In genomic region chr17:7914771-7915610, GRCh38 we compare ENCODE assay signal across 8 cellular contexts. TPM values are rescaled to one million over a fixed set of nuclear protein-coding genes. Genes with fewer than 3 reads are reported as not detected.
DNase-seq lines count a peak whose midpoint lies in the region; ATAC-seq, FAIRE-seq and TF ChIP-seq lines count a peak whose summit lies in the region.

No MANE protein-coding gene starts in this region.

- TF ChIP-seq CTCF in Loucy (conservative IDR thresholded peaks at IDR 0.05; ENCODE audit: low read length): no peak
- no peak for TF ChIP-seq CTCF in GM12878 (IDR thresholded peaks at IDR 0.05 in 2 of 3, conservative IDR thresholded peaks at IDR 0.05 in 1 of 3; ENCODE audit: control insufficient read depth in 2 of 3, extremely low read depth in 1 of 3, insufficient read depth in 1 of 3, low read depth in 3 of 3, low read length in 3 of 3)

- H3K4me3 ChIP-seq in Loucy (ENCODE audit: low read length, poor library complexity, severe bottlenecking): peak overlapping the region; percentile 74
- H3K4me3 ChIP-seq in GM12878: peak overlapping the region; percentile 76

- DNase-seq in NCI-H2029 treated with DMSO at 0.1 percent for 48 hours (lab: John Stamatoyannopoulos, UW): peak; percentile 34
- no peak for DNase-seq in NCI-H2029 (lab: John Stamatoyannopoulos, UW)
- no peak for DNase-seq in GM12878 (ENCODE audit: low read depth, low spot score)
- peak; percentile 84 for DNase-seq in kidney glomerular epithelial cell (lab: John Stamatoyannopoulos, UW)
- DNase-seq in superior temporal gyrus (ENCODE audit: extremely low spot score): peak; percentile 62
- no peak for DNase-seq in putamen (ENCODE audit: low spot score)

- no peaks in the 10 kb centered on the region for H3K9me2 ChIP-seq in Loucy (replicated peaks; ENCODE audit: low read depth, low read length)

- H3K79me2 ChIP-seq in Loucy (ENCODE audit: insufficient read depth, low read length) (peaks cover 13% of the 10 kb centered on the region; the same call in 1 of the 2 replicates), GM12878 (ENCODE audit: control insufficient read depth, insufficient read depth, low read length) (no peaks in the 10 kb centered on the region)

- H3K9ac ChIP-seq in Loucy (ENCODE audit: low read depth, low read length, poor library complexity, severe bottlenecking) (peak overlapping the region; percentile 82), GM12878 (ENCODE audit: control insufficient read depth, insufficient read depth, low read length) (peak overlapping the region; percentile 55; the same call in 1 of the 2 replicates)

- no TSS peak for BruUV-seq in GM12878 (replicated peaks; lab: Mats Ljungman, UMichigan)

- SMC1A ChIA-PET in GM12878 (lab: Charles Lee; ENCODE audit: uncharacterized antibody, unreplicated experiment): interaction anchor here (0.9 to 3.5 kb wide), 6 partner anchors 14 to 142 kb away, joined by 3 to 21 read pairs (median 8); partner anchors contain the start of genes CNTROB and KCNAB3

- 24% methylated on average over 20 of the region's 20 CpGs for WGBS in GM12878 (ENCODE audit: insufficient coverage, insufficient replicate concordance, low lambda C conversion rate, missing lambda C conversion rate)

- intact Hi-C loops in GM12878 (cut with micrococcal nuclease; ENCODE audit: unreplicated experiment): no loop called here

- peaks cover 27% of the 10 kb centered on the region; the same call in 1 of the 2 replicates for H3K36me3 ChIP-seq in Loucy (ENCODE audit: insufficient read depth, low read length)
- peaks cover 8 to 9% of the 10 kb centered on the region in 2 experiments for H3K36me3 ChIP-seq in GM12878 (ENCODE audit: control insufficient read depth in 2 of 2, insufficient read depth in 2 of 2, low read length in 1 of 2)

- H3K4me2 ChIP-seq in Loucy (ENCODE audit: low read depth, low read length, poor library complexity, severe bottlenecking): peak overlapping the region; percentile 73
- peak overlapping the region; percentile 88 for H3K4me2 ChIP-seq in GM12878 (ENCODE audit: control insufficient read depth, insufficient read depth)

- H3K9me3 ChIP-seq in Loucy (ENCODE audit: insufficient read depth, low read depth, low read length) (no peaks in the 10 kb centered on the region), GM12878 (replicated peaks; ENCODE audit: control insufficient read depth, insufficient read depth, low read length) (no peaks in the 10 kb centered on the region)

- TF ChIP-seq RAD21 in GM12878 (IDR thresholded peaks at IDR 0.05; ENCODE audit: insufficient read depth, low read depth, low read length): no peak

- H2AFZ ChIP-seq in Loucy (ENCODE audit: low read length) (peak overlapping the region; percentile 67; the same call in 1 of the 2 replicates), GM12878 (ENCODE audit: control insufficient read depth, low read depth, low read length) (peak overlapping the region; percentile 91)

- POLR2A ChIA-PET in GM12878 (lab: Charles Lee): interaction anchor here (0.5 to 4.0 kb wide), 10 partner anchors 11 to 329 kb away, joined by 3 to 27 read pairs (median 4); partner anchors contain the start of genes CNTROB, KCNAB3, NAA38 and TRAPPC1

- peaks cover 4% of the 10 kb centered on the region for H4K20me1 ChIP-seq in Loucy (ENCODE audit: insufficient read depth, low read length, poor library complexity, severe bottlenecking)
- H4K20me1 ChIP-seq in GM12878 (ENCODE audit: control insufficient read depth, insufficient read depth): no peaks in the 10 kb centered on the region

- peak overlapping the region; percentile 34; the same call in 1 of the 2 replicates for H3K27ac ChIP-seq in GM12878 (ENCODE audit: control insufficient read depth, insufficient read depth)

- in situ Hi-C loops in GM12878 (cut with MboI): loop anchor here (5.0 kb wide), 2 partner anchors 72 to 127 kb away; no protein-coding TSS in a partner anchor

- H3K4me1 ChIP-seq in Loucy (ENCODE audit: insufficient read depth, low read length, poor library complexity, severe bottlenecking): peaks cover 22% of the 10 kb centered on the region
- peaks cover 10% of the 10 kb centered on the region for H3K4me1 ChIP-seq in GM12878 (ENCODE audit: control insufficient read depth, insufficient read depth, low read length)

- no peak for FAIRE-seq in GM12878 (lab: Jason Lieb, UNC)

- peak; percentile 67 for ATAC-seq in GM12878
- no peak for ATAC-seq in GM18858 (IDR thresholded peaks at IDR 0.05; ENCODE audit: unreplicated experiment)

- RAD21 ChIA-PET in GM12878 (lab: Charles Lee; ENCODE audit: unreplicated experiment): interaction anchor here (0.7 to 6.4 kb wide), 11 partner anchors 15 to 159 kb away, joined by 3 to 75 read pairs (median 4); partner anchors contain the start of genes CNTROB, KCNAB3, KDM6B and TRAPPC1

- no peak for TF ChIP-seq POLR2A in GM12878 (IDR thresholded peaks at IDR 0.05; ENCODE audit: low read depth, low read length)

- H3K27me3 ChIP-seq in Loucy (ENCODE audit: insufficient read depth, low read length, poor library complexity, severe bottlenecking) (no peaks in the 10 kb centered on the region), GM12878 (replicated peaks in 1 of 2; ENCODE audit: control insufficient read depth in 2 of 2, insufficient read depth in 2 of 2, low read length in 1 of 2) (no peaks in the 10 kb centered on the region)

- no peak for TF ChIP-seq EP300 in GM12878 (IDR thresholded peaks at IDR 0.05; ENCODE audit: borderline replicate concordance in 1 of 2, control insufficient read depth in 1 of 2, low read depth in 2 of 2, low read length in 2 of 2)

- H3F3A ChIP-seq in Loucy (ENCODE audit: low read depth): peaks cover 10% of the 10 kb centered on the region; the same call in 1 of the 2 replicates

- CTCF ChIA-PET in GM12878 (lab: Yijun Ruan, JAX): interaction anchor here (0.6 to 8.2 kb wide), 15 partner anchors 19 to 171 kb away, joined by 3 to 48 read pairs (median 4); partner anchors contain the start of genes CNTROB and TRAPPC1

RNA-seq across cellular contexts. Expression of gene RNF227, which starts 1.1 kb away (rescaled TPM):
- 5.9 and 6.1 TPM in 2 replicates for total RNA-seq in GM12878 (2013; cell fraction: nucleolus; rRNA removed)
- total RNA-seq in GM12878 (2014; rRNA removed): 1.0 and 1.3 TPM in 2 replicates
- 1.0 and 1.3 TPM in 2 replicates for total RNA-seq in GM12878 (2014; rRNA removed; fragmentation: Illumina TruSeq; extraction: Trizol)
- total RNA-seq in GM12878 (2021): 0.90 and 1.6 TPM in 2 replicates
- 0.88 TPM for polyA plus RNA-seq in GM12878 (2011; ENCODE audit: low read depth)
- polyA plus RNA-seq in GM12878 (2011; rRNA removed): 2.8 and 3.5 TPM in 2 replicates
- 6.5 and 7.8 TPM in 2 replicates for polyA plus RNA-seq in GM12878 (2011; cell fraction: cytosol; rRNA removed)
- 2.0 and 2.1 TPM in 2 replicates for polyA plus RNA-seq in GM12878 (2011; cell fraction: nucleus; rRNA removed)
- polyA plus RNA-seq in GM12878 (2012): 1.8 and 1.9 TPM in 2 replicates
- polyA plus RNA-seq in GM12878 (2014; fragmentation: Illumina TruSeq; extraction: Trizol): 1.1 and 1.5 TPM in 2 replicates
- under 1 TPM; 0.49 to 0.87 TPM for polyA plus RNA-seq in GM12878 (2014; fragmentation: Nextera tagmentation; extraction: Ambion mirVana)
- 1.7 and 5.0 TPM in 2 replicates for polyA plus RNA-seq in GM12878 (2014; rRNA removed)
- polyA plus RNA-seq in GM12878 (2016; fragmentation: Nextera tagmentation; extraction: Ambion mirVana): 1 to 10 TPM; 1.2 to 2.4 TPM
- polyA minus RNA-seq in GM12878 (2011; rRNA and poly(A)+ RNA removed): 1.0 and 1.5 TPM in 2 replicates
- polyA minus RNA-seq in GM12878 (2011; cell fraction: cytosol; rRNA and poly(A)+ RNA removed): 0.67 and 0.94 TPM in 2 replicates
- polyA minus RNA-seq in GM12878 (2011; cell fraction: nucleus; rRNA and poly(A)+ RNA removed): 0.36 and 0.96 TPM in 2 replicates

RNA-seq across cellular contexts. Expression of gene KCNAB3, which starts 14.7 kb away (rescaled TPM):
- 7.1 and 7.6 TPM in 2 replicates for total RNA-seq in GM12878 (2013; cell fraction: nucleolus; rRNA removed)
- 1.9 and 2.3 TPM in 2 replicates for total RNA-seq in GM12878 (2014; rRNA removed)
- 1.2 and 1.6 TPM in 2 replicates for total RNA-seq in GM12878 (2014; rRNA removed; fragmentation: Illumina TruSeq; extraction: Trizol)
- 3.9 and 7.0 TPM in 2 replicates for total RNA-seq in GM12878 (2021)
- 2.1 TPM for polyA plus RNA-seq in GM12878 (2011; ENCODE audit: low read depth)
- polyA plus RNA-seq in GM12878 (2011; rRNA removed): 1.6 and 1.9 TPM in 2 replicates
- 0.94 and 2.1 TPM in 2 replicates for polyA plus RNA-seq in GM12878 (2011; cell fraction: cytosol; rRNA removed)
- polyA plus RNA-seq in GM12878 (2011; cell fraction: nucleus; rRNA removed): 30.2 and 30.7 TPM in 2 replicates
- 2.3 and 3.0 TPM in 2 replicates for polyA plus RNA-seq in GM12878 (2012)
- polyA plus RNA-seq in GM12878 (2014; fragmentation: Illumina TruSeq; extraction: Trizol): 2.0 and 2.6 TPM in 2 replicates
- under 1 TPM; 0.22 to 0.42 TPM for polyA plus RNA-seq in GM12878 (2014; fragmentation: Nextera tagmentation; extraction: Ambion mirVana)
- 6.3 and 7.9 TPM in 2 replicates for polyA plus RNA-seq in GM12878 (2014; rRNA removed)
- polyA plus RNA-seq in GM12878 (2016; fragmentation: Nextera tagmentation; extraction: Ambion mirVana): 1 to 10 TPM; 1.5 to 1.7 TPM
- polyA minus RNA-seq in GM12878 (2011; rRNA and poly(A)+ RNA removed): 1.4 TPM in 2 replicates
- polyA minus RNA-seq in GM12878 (2011; cell fraction: cytosol; rRNA and poly(A)+ RNA removed): not detected in 2 replicates
- 5.8 and 10.7 TPM in 2 replicates for polyA minus RNA-seq in GM12878 (2011; cell fraction: nucleus; rRNA and poly(A)+ RNA removed)

RNA-seq across cellular contexts. Expression of gene TRAPPC1, which starts 16.8 kb away (rescaled TPM):
- total RNA-seq in GM12878 (2013; cell fraction: nucleolus; rRNA removed): 9.7 and 10.7 TPM in 2 replicates
- 42.3 and 46.4 TPM in 2 replicates for total RNA-seq in GM12878 (2014; rRNA removed)
- 28.7 and 31.3 TPM in 2 replicates for total RNA-seq in GM12878 (2014; rRNA removed; fragmentation: Illumina TruSeq; extraction: Trizol)
- 173 and 193 TPM in 2 replicates for total RNA-seq in GM12878 (2021)
- 235 TPM for polyA plus RNA-seq in GM12878 (2011; ENCODE audit: low read depth)
- 78.6 and 93.1 TPM in 2 replicates for polyA plus RNA-seq in GM12878 (2011; rRNA removed)
- polyA plus RNA-seq in GM12878 (2011; cell fraction: cytosol; rRNA removed): 283 and 305 TPM in 2 replicates
- 87.0 and 88.2 TPM in 2 replicates for polyA plus RNA-seq in GM12878 (2011; cell fraction: nucleus; rRNA removed)
- polyA plus RNA-seq in GM12878 (2012): 213 and 226 TPM in 2 replicates
- 197 and 224 TPM in 2 replicates for polyA plus RNA-seq in GM12878 (2014; fragmentation: Illumina TruSeq; extraction: Trizol)
- polyA plus RNA-seq in GM12878 (2014; fragmentation: Nextera tagmentation; extraction: Ambion mirVana): 100 to 1,000 TPM in 1 of 2 experiments, 10 to 100 TPM in 1; 95.5 to 113 TPM
- 156 and 166 TPM in 2 replicates for polyA plus RNA-seq in GM12878 (2014; rRNA removed)
- polyA plus RNA-seq in GM12878 (2016; fragmentation: Nextera tagmentation; extraction: Ambion mirVana): 100 to 1,000 TPM; 298 to 306 TPM
- 135 and 137 TPM in 2 replicates for polyA minus RNA-seq in GM12878 (2011; rRNA and poly(A)+ RNA removed)
- 39.2 and 50.7 TPM in 2 replicates for polyA minus RNA-seq in GM12878 (2011; cell fraction: cytosol; rRNA and poly(A)+ RNA removed)
- 21.5 and 28.7 TPM in 2 replicates for polyA minus RNA-seq in GM12878 (2011; cell fraction: nucleus; rRNA and poly(A)+ RNA removed)

RNA-seq across cellular contexts. Expression of gene CNTROB, which starts 17.0 kb away (rescaled TPM):
- total RNA-seq in GM12878 (2013; cell fraction: nucleolus; rRNA removed): 68.0 and 71.2 TPM in 2 replicates
- total RNA-seq in GM12878 (2014; rRNA removed): 19.8 and 21.6 TPM in 2 replicates
- 19.0 and 21.2 TPM in 2 replicates for total RNA-seq in GM12878 (2014; rRNA removed; fragmentation: Illumina TruSeq; extraction: Trizol)
- 29.7 and 31.1 TPM in 2 replicates for total RNA-seq in GM12878 (2021)
- polyA plus RNA-seq in GM12878 (2011; ENCODE audit: low read depth): 16.1 TPM
- polyA plus RNA-seq in GM12878 (2011; rRNA removed): 26.3 and 36.2 TPM in 2 replicates
- polyA plus RNA-seq in GM12878 (2011; cell fraction: cytosol; rRNA removed): 32.1 and 42.7 TPM in 2 replicates
- polyA plus RNA-seq in GM12878 (2011; cell fraction: nucleus; rRNA removed): 110 and 114 TPM in 2 replicates
- 31.1 and 34.2 TPM in 2 replicates for polyA plus RNA-seq in GM12878 (2012)
- 22.0 and 29.3 TPM in 2 replicates for polyA plus RNA-seq in GM12878 (2014; fragmentation: Illumina TruSeq; extraction: Trizol)
- polyA plus RNA-seq in GM12878 (2014; fragmentation: Nextera tagmentation; extraction: Ambion mirVana): 1 to 10 TPM; 2.0 to 4.2 TPM
- 32.6 and 32.8 TPM in 2 replicates for polyA plus RNA-seq in GM12878 (2014; rRNA removed)
- polyA plus RNA-seq in GM12878 (2016; fragmentation: Nextera tagmentation; extraction: Ambion mirVana): 10 to 100 TPM; 27.1 to 30.8 TPM
- polyA minus RNA-seq in GM12878 (2011; rRNA and poly(A)+ RNA removed): 20.8 and 41.9 TPM in 2 replicates
- 15.7 and 16.4 TPM in 2 replicates for polyA minus RNA-seq in GM12878 (2011; cell fraction: cytosol; rRNA and poly(A)+ RNA removed)
- 36.3 and 58.3 TPM in 2 replicates for polyA minus RNA-seq in GM12878 (2011; cell fraction: nucleus; rRNA and poly(A)+ RNA removed)

RNA-seq across cellular contexts. Expression of gene CHD3, which starts 26.4 kb away (rescaled TPM):
- total RNA-seq in GM12878 (2013; cell fraction: nucleolus; rRNA removed): 85.9 and 102 TPM in 2 replicates
- 53.9 and 58.8 TPM in 2 replicates for total RNA-seq in GM12878 (2014; rRNA removed)
- 36.8 and 37.4 TPM in 2 replicates for total RNA-seq in GM12878 (2014; rRNA removed; fragmentation: Illumina TruSeq; extraction: Trizol)
- 77.5 and 86.8 TPM in 2 replicates for total RNA-seq in GM12878 (2021)
- polyA plus RNA-seq in GM12878 (2011; ENCODE audit: low read depth): 32.2 TPM
- 32.2 and 40.8 TPM in 2 replicates for polyA plus RNA-seq in GM12878 (2011; rRNA removed)
- 54.9 and 68.6 TPM in 2 replicates for polyA plus RNA-seq in GM12878 (2011; cell fraction: cytosol; rRNA removed)
- 210 and 271 TPM in 2 replicates for polyA plus RNA-seq in GM12878 (2011; cell fraction: nucleus; rRNA removed)
- polyA plus RNA-seq in GM12878 (2012): 61.0 and 78.0 TPM in 2 replicates
- 53.9 and 56.1 TPM in 2 replicates for polyA plus RNA-seq in GM12878 (2014; fragmentation: Illumina TruSeq; extraction: Trizol)
- polyA plus RNA-seq in GM12878 (2014; fragmentation: Nextera tagmentation; extraction: Ambion mirVana): 1 to 10 TPM; 1.4 to 3.3 TPM
- 55.1 and 69.0 TPM in 2 replicates for polyA plus RNA-seq in GM12878 (2014; rRNA removed)
- 10 to 100 TPM; 13.2 to 14.4 TPM for polyA plus RNA-seq in GM12878 (2016; fragmentation: Nextera tagmentation; extraction: Ambion mirVana)
- 62.9 and 77.4 TPM in 2 replicates for polyA minus RNA-seq in GM12878 (2011; rRNA and poly(A)+ RNA removed)
- polyA minus RNA-seq in GM12878 (2011; cell fraction: cytosol; rRNA and poly(A)+ RNA removed): 29.1 and 43.7 TPM in 2 replicates
- polyA minus RNA-seq in GM12878 (2011; cell fraction: nucleus; rRNA and poly(A)+ RNA removed): 36.8 and 69.3 TPM in 2 replicates

Comparison
In these comparisons a context has a peak if more than half of its experiments do, and no peak if none do; other contexts are left out.
1. DNase-seq: peak in NCI-H2029 treated with DMSO at 0.1 percent for 48 hours (single experiment), kidney glomerular epithelial cell (single experiment) and superior temporal gyrus (single experiment); none in NCI-H2029 (single experiment), GM12878 (single experiment) and putamen (single experiment).